18 cellular contexts compared by ENCODE assay signal in genomic region chr12:26929590-26929989, GRCh38.
"Had no signal": no experiment of that assay in that cellular context is flagged by ENCODE, and none has a peak within 500 bp of the region (broad histone marks: within the 10 kb centered on the region; RNA-seq: fewer than 3 reads in every experiment).

No MANE protein-coding gene starts in this region.

- H3K27me3 Mint-ChIP-seq: naive thymus-derived CD8-positive, alpha-beta T cell had no signal

- H3K4me1 ChIP-seq: colonic mucosa, tibial artery, upper lobe of left lung, uterus had no signal

- H3K9me3 Mint-ChIP-seq: naive thymus-derived CD8-positive, alpha-beta T cell; neural crest cell had no signal

- H3K36me3 ChIP-seq: colonic mucosa, ovary, uterus had no signal

- H3K27me3 ChIP-seq: colonic mucosa, heart left ventricle, ovary, tibial artery, upper lobe of left lung, uterus had no signal

- H3K27ac ChIP-seq: colonic mucosa, heart left ventricle, ovary, tibial artery, upper lobe of left lung, uterus had no signal

- H3K9me3 ChIP-seq: colonic mucosa, heart left ventricle, mucosa of descending colon, ovary, tibial artery, upper lobe of left lung, uterus had no signal

- DNase-seq: colonic mucosa; effector CD4-positive, alpha-beta T cell; heart left ventricle; hippocampal formation; left colon; left ventricle myocardium superior; mucosa of descending colon; naive thymus-derived CD8-positive, alpha-beta T cell; ovary; right cardiac atrium; small intestine; stimulated activated CD4-positive, alpha-beta T cell treated with anti-CD3 and anti-CD28 coated beads, Interleukin-12 subunit alpha, Interleukin-12 subunit beta, amount 100 ng/mL, for 4 hours; stimulated activated naive CD4-positive, alpha-beta T cell; tibial artery; upper lobe of left lung; uterus had no signal

- H3K4me3 Mint-ChIP-seq: naive thymus-derived CD8-positive, alpha-beta T cell; neural crest cell had no signal

- ATAC-seq: heart left ventricle; left colon; left ventricle myocardium superior; mucosa of descending colon; naive thymus-derived CD8-positive, alpha-beta T cell; right cardiac atrium had no signal

- H3K4me3 ChIP-seq: colonic mucosa, heart left ventricle, lung, mucosa of descending colon, ovary, tibial artery, upper lobe of left lung, uterus had no signal
